Comparison of ENCODE assay signal across 17 cellular contexts in genomic region chr7:79461660-79462059, GRCh38. TPM values are rescaled to one million over a fixed set of nuclear protein-coding genes. Genes with fewer than 3 reads are reported as not detected.
DNase-seq lines count a peak whose midpoint lies in the region; ATAC-seq, FAIRE-seq and TF ChIP-seq lines count a peak whose summit lies in the region.
"Had no signal": no experiment of that assay in that cellular context is flagged by ENCODE, and none has a peak within 500 bp of the region (broad histone marks: within the 10 kb centered on the region; RNA-seq: fewer than 3 reads in every experiment).

No MANE protein-coding gene starts in this region.

- H4K20me1 ChIP-seq in HepG2 (ENCODE audit: insufficient read depth, low read length) = no peaks in the 10 kb centered on the region

- H3K4me3 ChIP-seq in choroid plexus epithelial cell (ENCODE audit: low read depth, low read length) (no peak overlapping the region), HepG2 (replicated peaks in 1 of 3; ENCODE audit: insufficient read depth in 1 of 3, low read depth in 2 of 3, low read length in 3 of 3) (no peak overlapping the region; a peak in 1 of 6 replicates)
- H3K4me3 ChIP-seq: HAP-1 had no signal

- no peak for TF ChIP-seq POLR2A in HepG2 (IDR thresholded peaks at IDR 0.05; ENCODE audit: insufficient read depth in 1 of 2, low read depth in 2 of 2, low read length in 2 of 2)

- POLR2A ChIA-PET in HepG2 (lab: Yijun Ruan, JAX) = interaction anchor here (1.8 kb wide), 1 partner anchor 9 kb away, joined by 13 read pairs; the partner anchor contains the start of gene MAGI2

- TF ChIP-seq CTCF in choroid plexus epithelial cell (conservative IDR thresholded peaks at IDR 0.05; ENCODE audit: low read depth, low read length) (no peak), HepG2 (CRISPR knock-in tag; IDR thresholded peaks at IDR 0.05) (no peak)

- WGBS in HepG2 (ENCODE audit: low lambda C conversion rate) = 8% methylated on average over 1 of the region's 1 CpG

- peak overlapping the region; percentile 4; the same call in 1 of the 2 replicates for H3K4me2 ChIP-seq in HepG2 (ENCODE audit: low read depth, low read length)

- H3K79me2 ChIP-seq in HepG2 (ENCODE audit: insufficient read depth, low read length) = no peaks in the 10 kb centered on the region

- peak; percentile 89 for ATAC-seq in HepG2
- no peak for ATAC-seq in GM21717 (IDR thresholded peaks at IDR 0.05; ENCODE audit: unreplicated experiment)

- H3K9ac ChIP-seq in HepG2 (ENCODE audit: insufficient read depth, low read depth, low read length) = no peak overlapping the region

- intact Hi-C loops in HepG2 (cut with micrococcal nuclease; ENCODE audit: unreplicated experiment) = loop anchor here (5.0 kb wide), 1 partner anchor 169 kb away; no protein-coding TSS in a partner anchor

- CTCF ChIA-PET in HepG2 (lab: Yijun Ruan, JAX; ENCODE audit: low intra/inter-chr PET ratio, low total read pairs) = no interaction called here

- no peak overlapping the region for H2AFZ ChIP-seq in HepG2 (ENCODE audit: low read length)

- peak; percentile 4 for FAIRE-seq in HepG2 (lab: Jason Lieb, UNC)

- no peaks in the 10 kb centered on the region for H3K27me3 ChIP-seq in HepG2 (ENCODE audit: control insufficient read depth in 1 of 2, insufficient read depth in 2 of 2, low read length in 2 of 2)

- TF ChIP-seq RAD21 in HepG2 (CRISPR knock-in tag; IDR thresholded peaks at IDR 0.05) = no peak

- peaks cover 59% of the 10 kb centered on the region for H3K4me1 ChIP-seq in HepG2 (ENCODE audit: insufficient read depth, low read length)

- H3K9me3 ChIP-seq in HepG2 (ENCODE audit: low read length) = no peaks in the 10 kb centered on the region
- H3K9me3 ChIP-seq: HAP-1 had no signal

- DNase-seq in AG20443 (ENCODE audit: low spot score) (peak; percentile 20), LHCN-M2 (ENCODE audit: low read depth) (peak; percentile 85), choroid plexus epithelial cell (ENCODE audit: low read depth) (peak; percentile 87), HepG2 (ENCODE audit: low spot score) (peak; percentile 88), activated gamma-delta T cell (lab: John Stamatoyannopoulos, UW) (no peak), NK-92 (lab: John Stamatoyannopoulos, UW; ENCODE audit: unreplicated experiment) (no peak), NCI-H1417 (lab: John Stamatoyannopoulos, UW) (no peak)
- DNase-seq: activated CD8-positive, alpha-beta memory T cell treated with anti-CD3 and anti-CD28 coated beads, Interleukin-2, amount 50 U/mL, for 48 hours; amygdala; CD4-positive, alpha-beta memory T cell; KBM-7; NCI-H2081; nephron progenitor cell; RPMI8226; stimulated activated CD4-positive, alpha-beta T cell treated with anti-CD3 and anti-CD28 coated beads, Interleukin-15, amount 100 ng/mL, for 24 hours had no signal

- no TSS peak for BruUV-seq in HepG2 (replicated peaks; lab: Mats Ljungman, UMichigan)

- H3K36me3 ChIP-seq in HepG2 (replicated peaks in 1 of 2; ENCODE audit: control insufficient read depth in 1 of 2, insufficient read depth in 2 of 2, low read length in 2 of 2) = no peaks in the 10 kb centered on the region
- H3K36me3 ChIP-seq: HAP-1 had no signal

- TF ChIP-seq EP300 in HepG2 (IDR thresholded peaks at IDR 0.05; ENCODE audit: low read depth in 2 of 2, low read length in 2 of 2) = peak in 1 of 2 experiments; percentile 92; a peak in 2 of 4 replicates
- peak; percentile 82; the same call in 1 of the 2 replicates for TF ChIP-seq EP300 in HepG2 (CRISPR knock-in tag; IDR thresholded peaks at IDR 0.05; ENCODE audit: borderline replicate concordance)

- H3K27ac ChIP-seq in HepG2 (ENCODE audit: extremely low read length, insufficient read depth, low read length) = peak overlapping the region; percentile 54

- in situ Hi-C loops in HepG2 (cut with HindIII; ENCODE audit: extremely low pct_ligation_motif_present, low pct_unique_long_range_greater_than_20kb) = no loop called here

TF ChIP-seq in HepG2, 621 proteins besides CTCF, POLR2A, EP300 and RAD21 (continues in another document):
- TF ChIP-seq IKZF1 (IDR thresholded peaks at IDR 0.05) (no peak), ZNF331 (CRISPR knock-in tag; IDR thresholded peaks at IDR 0.05) (0 out of 2 replicates have a peak, but pooled peaks have one; percentile 14), ZNF362 (CRISPR knock-in tag; IDR thresholded peaks at IDR 0.05; ENCODE audit: borderline replicate concordance) (peak; percentile 53; the same call in 1 of the 2 replicates), ZSCAN30 (CRISPR knock-in tag; IDR thresholded peaks at IDR 0.05) (no peak), REPIN1 (CRISPR knock-in tag; IDR thresholded peaks at IDR 0.05; ENCODE audit: borderline replicate concordance, low read depth) (no peak), FOXA1 (IDR thresholded peaks at IDR 0.05) (no peak), FOXA1 (CRISPR knock-in tag; IDR thresholded peaks at IDR 0.05) (peak; percentile 86), ZNF432 (CRISPR knock-in tag; IDR thresholded peaks at IDR 0.05; ENCODE audit: borderline replicate concordance) (no peak), SOX5 (CRISPR knock-in tag; IDR thresholded peaks at IDR 0.05; ENCODE audit: borderline replicate concordance) (peak; percentile 53; the same call in 1 of the 2 replicates), KLF16 (CRISPR knock-in tag; IDR thresholded peaks at IDR 0.05) (peak in 1 of 2 experiments; percentile 52; a peak in 1 of 4 replicates), ZNF562 (CRISPR knock-in tag; IDR thresholded peaks at IDR 0.05; ENCODE audit: borderline replicate concordance) (no peak), KMT2B (CRISPR knock-in tag; IDR thresholded peaks at IDR 0.05) (0 out of 2 replicates have a peak, but pooled peaks have one; percentile 22), TEAD3 (CRISPR knock-in tag; optimal IDR thresholded peaks at IDR 0.05; ENCODE audit: borderline replicate concordance) (peak; percentile 51), MLX (CRISPR knock-in tag; IDR thresholded peaks at IDR 0.05) (peak; percentile 52; the same call in 1 of the 2 replicates)

RNA-seq across cellular contexts. Expression of gene MAGI2, which starts 8.2 kb away (rescaled TPM):
- total RNA-seq in LHCN-M2 (2014; rRNA removed) (2.4 and 3.6 TPM in 2 replicates), HepG2 (2016; rRNA removed; fragmentation: Illumina TruSeq; extraction: Trizol) (1.1 and 3.8 TPM in 2 replicates)
- polyA plus RNA-seq in LHCN-M2 (2012) = 1.6 TPM
- total RNA-seq in HepG2 (2016; cell fraction: cytosol; rRNA removed; fragmentation: Illumina TruSeq; extraction: Trizol; ENCODE audit: low read depth) = 1.1 and 2.1 TPM in 2 replicates
- total RNA-seq in HepG2 (2016; cell fraction: insoluble cytoplasmic fraction; rRNA removed; fragmentation: Illumina TruSeq; extraction: Trizol) = 0.65 and 3.4 TPM in 2 replicates
- 0.65 and 0.90 TPM in 2 replicates for total RNA-seq in HepG2 (2016; cell fraction: membrane; rRNA removed; fragmentation: Illumina TruSeq; extraction: Trizol)
- 20.6 and 20.9 TPM in 2 replicates for total RNA-seq in HepG2 (2016; cell fraction: nucleus; rRNA removed; fragmentation: Illumina TruSeq; extraction: Trizol)
- polyA plus RNA-seq in HepG2 (2011; rRNA removed) = 1.5 and 1.6 TPM in 2 replicates
- 0.38 and 0.53 TPM in 2 replicates for polyA plus RNA-seq in HepG2 (2011; cell fraction: cytosol; rRNA removed)
- 7.0 and 7.5 TPM in 2 replicates for polyA plus RNA-seq in HepG2 (2011; cell fraction: nucleus; rRNA removed)
- 2.3 and 2.4 TPM in 2 replicates for polyA plus RNA-seq in HepG2 (2012)
- 0.12 and 0.24 TPM in 2 replicates for polyA plus RNA-seq in HepG2 (2016; cell fraction: cytosol; fragmentation: Illumina TruSeq; extraction: Trizol; ENCODE audit: low read depth)
- 0.50 and 0.87 TPM in 2 replicates for polyA plus RNA-seq in HepG2 (2016; cell fraction: insoluble cytoplasmic fraction; fragmentation: Illumina TruSeq; extraction: Trizol; ENCODE audit: low read depth)
- 0.22 and 0.26 TPM in 2 replicates for polyA plus RNA-seq in HepG2 (2016; cell fraction: membrane; fragmentation: Illumina TruSeq; extraction: Trizol; ENCODE audit: low read depth)
- polyA plus RNA-seq in HepG2 (2016; cell fraction: nucleus; fragmentation: Illumina TruSeq; extraction: Trizol; ENCODE audit: insufficient read depth, low read depth) = 1.8 and 3.0 TPM in 2 replicates
- polyA minus RNA-seq in HepG2 (2011; rRNA and poly(A)+ RNA removed; ENCODE audit: low replicate concordance) = 10.6 TPM in 1 of 2 replicates, not detected in the other
- 1.8 and 2.8 TPM in 2 replicates for polyA minus RNA-seq in HepG2 (2011; cell fraction: cytosol; rRNA and poly(A)+ RNA removed)
- 162 and 170 TPM in 2 replicates for polyA minus RNA-seq in HepG2 (2011; cell fraction: nucleus; rRNA and poly(A)+ RNA removed)
- polyA plus RNA-seq: CD4-positive, alpha-beta memory T cell had no signal

Comparison
In these comparisons a context has a peak if more than half of its experiments do, and no peak if none do; other contexts are left out.
1. DNase-seq: peak in AG20443 (single experiment), LHCN-M2 (single experiment), choroid plexus epithelial cell (single experiment) and HepG2 (single experiment); none in activated gamma-delta T cell (single experiment), NK-92 (single experiment) and NCI-H1417 (0 of 3).